ENCODE assay signal across 7 cellular contexts in the genomic region with DNA sequence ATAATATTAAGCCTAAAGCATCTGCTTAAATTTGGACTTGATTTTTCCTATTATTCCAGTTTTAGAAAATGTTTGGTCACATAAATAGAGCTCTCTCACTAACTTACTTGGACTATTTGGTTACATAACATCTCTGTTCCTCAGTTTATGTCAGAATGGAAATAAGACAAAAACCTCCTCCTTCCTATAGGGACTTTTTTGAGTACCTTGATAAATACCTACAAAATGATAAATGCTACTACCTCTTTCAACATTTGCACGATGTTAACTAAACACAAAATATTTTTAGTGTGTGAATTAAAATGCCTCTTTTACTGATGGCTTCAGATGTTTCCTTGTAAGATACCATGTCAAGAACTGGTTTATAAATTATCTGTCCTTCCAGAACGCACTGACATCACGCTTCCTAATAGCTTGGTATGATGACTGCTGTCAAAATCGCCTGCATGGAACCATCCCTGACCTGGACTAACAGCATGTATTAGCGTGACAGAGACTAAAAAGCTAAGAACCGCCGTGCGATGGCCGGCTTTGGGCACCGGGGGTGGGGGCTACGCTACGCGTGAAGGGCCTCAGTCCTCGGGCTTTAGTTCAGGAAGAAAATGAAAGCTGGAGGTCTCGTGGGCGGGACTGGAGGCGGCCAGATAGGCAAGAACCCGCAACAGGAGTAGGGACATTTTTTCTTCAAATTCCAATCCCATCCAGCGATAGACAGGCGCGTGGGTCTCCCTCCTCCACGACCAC.
DNase-seq lines count a peak whose midpoint lies in the region; ATAC-seq and TF ChIP-seq lines count a peak whose summit lies in the region.

No MANE protein-coding gene starts in this region.

- no peaks in the 10 kb centered on the region for H3K36me3 Mint-ChIP-seq in activated T-helper 17 cell treated with anti-CD3 and anti-CD28 coated beads, Interleukin-2, amount 50 U/mL, for 72 hours (ENCODE audit: low read depth)

- no peak for TF ChIP-seq EP300 in sigmoid colon (IDR thresholded peaks at IDR 0.05)

- H3K9me3 ChIP-seq in HUES6 (ENCODE audit: control insufficient read depth, insufficient read depth, low read depth, low read length) (no peaks in the 10 kb centered on the region), right cardiac atrium (ENCODE audit: control insufficient read depth, low read length) (no peaks in the 10 kb centered on the region), sigmoid colon (no peaks in the 10 kb centered on the region)

- intact Hi-C loops in right cardiac atrium (cut with DNase I) (no loop called here), sigmoid colon (cut with DNase I) (loop anchor here (2.0 to 10.0 kb wide), 2 partner anchors 170 to 314 kb away; no protein-coding TSS in a partner anchor)

- no peak overlapping the region for H3K27ac ChIP-seq in HUES6 (ENCODE audit: low read depth, low read length)
- no peak overlapping the region for H3K27ac ChIP-seq in right cardiac atrium (ENCODE audit: low read length)
- peak overlapping the region in 3 of 4 donors; percentile 43 to 62 (median 54) for H3K27ac ChIP-seq in sigmoid colon

- peak; percentile 25 for DNase-seq in GM03348 (ENCODE audit: low spot score)
- peak; percentile 30 to 68 (median 67) for DNase-seq in right cardiac atrium
- no peak for DNase-seq in sigmoid colon
- DNase-seq in cerebellar nuclear complex (lab: John Stamatoyannopoulos, UW) = no peak
- DNase-seq in ecto neural progenitor cell (ENCODE audit: low spot score) = no peak

- H3K4me1 ChIP-seq in HUES6 (ENCODE audit: control insufficient read depth, insufficient read depth, low read length) = no peaks in the 10 kb centered on the region
- H3K4me1 ChIP-seq in right cardiac atrium (ENCODE audit: control insufficient read depth, insufficient read depth, low read length) = no peaks in the 10 kb centered on the region
- H3K4me1 ChIP-seq in sigmoid colon = peaks cover 0 to 18% (median 10%) of the 10 kb centered on the region in 4 donors

- TF ChIP-seq CTCF in sigmoid colon (IDR thresholded peaks at IDR 0.05) = no peak

- no peak for TF ChIP-seq POLR2A in sigmoid colon (IDR thresholded peaks at IDR 0.05)

- ATAC-seq in activated T-helper 17 cell treated with anti-CD3 and anti-CD28 coated beads, Interleukin-2, amount 50 U/mL, for 72 hours (replicated peaks) = no peak
- ATAC-seq in right cardiac atrium = peak; percentile 23 to 27

- no peaks in the 10 kb centered on the region for H3K4me1 Mint-ChIP-seq in activated T-helper 17 cell treated with anti-CD3 and anti-CD28 coated beads, Interleukin-2, amount 50 U/mL, for 72 hours

- H3K27me3 Mint-ChIP-seq in activated T-helper 17 cell treated with anti-CD3 and anti-CD28 coated beads, Interleukin-2, amount 50 U/mL, for 72 hours = peaks cover 33% of the 10 kb centered on the region

- H3K4me3 ChIP-seq in HUES6 (ENCODE audit: low read depth, low read length) (peak overlapping the region; percentile 84), right cardiac atrium (ENCODE audit: low read length) (peak overlapping the region; percentile 73), sigmoid colon (peak overlapping the region; percentile 61 to 75 (median 62))

- H3K4me3 Mint-ChIP-seq in activated T-helper 17 cell treated with anti-CD3 and anti-CD28 coated beads, Interleukin-2, amount 50 U/mL, for 72 hours = peak overlapping the region; percentile 75

- WGBS in right cardiac atrium = 8% methylated on average over 22 of the region's 22 CpGs
- WGBS in sigmoid colon, 2 donors = 10 to 11% methylated on average over 22 of the region's 22 CpGs

- H3K36me3 ChIP-seq in HUES6 (ENCODE audit: control insufficient read depth, insufficient read depth, low read length) (no peaks in the 10 kb centered on the region), sigmoid colon (no peaks in the 10 kb centered on the region)

- H3K27me3 ChIP-seq in HUES6 (ENCODE audit: control insufficient read depth, insufficient read depth, low read length) = peaks cover 43% of the 10 kb centered on the region
- no peaks in the 10 kb centered on the region for H3K27me3 ChIP-seq in right cardiac atrium (ENCODE audit: control insufficient read depth, insufficient read depth)
- H3K27me3 ChIP-seq in sigmoid colon = no peaks in the 10 kb centered on the region

- no peaks in the 10 kb centered on the region for H3K9me3 Mint-ChIP-seq in activated T-helper 17 cell treated with anti-CD3 and anti-CD28 coated beads, Interleukin-2, amount 50 U/mL, for 72 hours

- peak overlapping the region; percentile 60 for H3K9ac ChIP-seq in HUES6 (ENCODE audit: low read length)

- H3K27ac Mint-ChIP-seq in activated T-helper 17 cell treated with anti-CD3 and anti-CD28 coated beads, Interleukin-2, amount 50 U/mL, for 72 hours = no peak overlapping the region

Comparison
In these comparisons a context has a peak if more than half of its experiments do, and no peak if none do; other contexts are left out.
1. DNase-seq: peak in GM03348 (single experiment) and right cardiac atrium (3 of 3); none in sigmoid colon (single experiment), cerebellar nuclear complex (0 of 2) and ecto neural progenitor cell (single experiment).
2. H3K27ac ChIP-seq: peak in sigmoid colon (3 of 4); none in HUES6 (single experiment) and right cardiac atrium (single experiment).
3. Peak in every context shown above with its lines, with median percentiles within 50 percentile points of each other: H3K4me3 ChIP-seq.